In genomic region chr10:69813632-69814031, GRCh38 we compare ENCODE assay signal across 12 cellular contexts. TPM values are rescaled to one million over a fixed set of nuclear protein-coding genes. Genes with fewer than 3 reads are reported as not detected.
DNase-seq lines count a peak whose midpoint lies in the region; ATAC-seq and TF ChIP-seq lines count a peak whose summit lies in the region.
"Had no signal": no experiment of that assay in that cellular context is flagged by ENCODE, and none has a peak within 500 bp of the region (broad histone marks: within the 10 kb centered on the region; RNA-seq: fewer than 3 reads in every experiment).

No MANE protein-coding gene starts in this region.

- TF ChIP-seq CTCF in GM23338 (conservative IDR thresholded peaks at IDR 0.05; ENCODE audit: low read depth in 2 of 2) (0 out of 4 replicates have a peak, but pooled peaks of 1 of the 2 experiments have one; percentile 4), PC-3 (conservative IDR thresholded peaks at IDR 0.05; ENCODE audit: low read depth, low read length) (no peak), choroid plexus epithelial cell (conservative IDR thresholded peaks at IDR 0.05; ENCODE audit: low read depth, low read length) (peak; percentile 16), upper lobe of right lung (IDR thresholded peaks at IDR 0.05) (no peak)

- peaks cover 12% of the 10 kb centered on the region for H3K27me3 Mint-ChIP-seq in GM23338 (ENCODE audit: insufficient read depth, low read depth, poor library complexity)
- peaks cover 18% of the 10 kb centered on the region for H3K27me3 Mint-ChIP-seq in activated naive CD4-positive, alpha-beta T cell treated with anti-CD3 and anti-CD28 coated beads, Interleukin-2, amount 10 ng/mL, durations not matched to agents 7 days and 5 days

- CTCF ChIA-PET in PC-3 (lab: Charles Lee), result no interaction called here
- CTCF ChIA-PET in activated naive CD4-positive, alpha-beta T cell treated with anti-CD3 and anti-CD28 coated beads, Interleukin-2, amount 10 ng/mL, durations not matched to agents 7 days and 5 days (lab: Charles Lee), result no interaction called here

- H3K18ac ChIP-seq in neuronal stem cell (ENCODE audit: low read length), result peak overlapping the region; percentile 20

- H2AFZ ChIP-seq in GM23338 (no peak overlapping the region), PC-3 (ENCODE audit: low read length) (no peak overlapping the region), neuronal stem cell (ENCODE audit: low read length) (no peak overlapping the region)

- H3K4ac ChIP-seq in neuronal stem cell (ENCODE audit: low read length), result no peak overlapping the region

- no peaks in the 10 kb centered on the region for H3K36me3 Mint-ChIP-seq in GM23338 (ENCODE audit: low read depth)
- no peaks in the 10 kb centered on the region for H3K36me3 Mint-ChIP-seq in activated naive CD4-positive, alpha-beta T cell treated with anti-CD3 and anti-CD28 coated beads, Interleukin-2, amount 10 ng/mL, durations not matched to agents 7 days and 5 days
- H3K36me3 Mint-ChIP-seq: CD4-positive, CD25-positive, alpha-beta regulatory T cell had no signal

- no peak overlapping the region for H3K14ac ChIP-seq in neuronal stem cell (ENCODE audit: low read length)

- WGBS in neuronal stem cell (ENCODE audit: extremely low coverage in 2 of 2, insufficient read length in 2 of 2, insufficient replicate concordance in 1 of 2), 2 donors, result no CpG with 5 or more reads among the region's 4 CpGs

- H3F3A ChIP-seq in GM23338 (replicated peaks; ENCODE audit: low read depth) (no peaks in the 10 kb centered on the region), PC-3 (ENCODE audit: low read length, unreplicated experiment) (no peaks in the 10 kb centered on the region)

- H2BK120ac ChIP-seq in neuronal stem cell (ENCODE audit: low read depth, low read length), result no peak overlapping the region

- H3K27ac ChIP-seq in GM23338 (ENCODE audit: low read depth) (no peak overlapping the region), PC-3 (ENCODE audit: low read length) (no peak overlapping the region), neuronal stem cell (replicated peaks; ENCODE audit: low read length) (no peak overlapping the region), upper lobe of right lung (no peak overlapping the region)
- H3K27ac ChIP-seq: BLaER1 treated with 17β-estradiol and CSF1 and Interleukin-3, amounts not matched to agents 10 nM and 100 nM had no signal

- no peak overlapping the region for H3K4me2 ChIP-seq in GM23338
- no peak overlapping the region for H3K4me2 ChIP-seq in PC-3 (ENCODE audit: low read length)
- H3K4me2 ChIP-seq in neuronal stem cell (ENCODE audit: insufficient read depth, low read length, poor library complexity, severe bottlenecking), result no peak overlapping the region

- BruUV-seq in PC-3 (replicated peaks; lab: Mats Ljungman, UMichigan), result no TSS peak

- no peak overlapping the region for H3K23ac ChIP-seq in neuronal stem cell (ENCODE audit: low read depth, low read length, poor library complexity)

- POLR2A ChIA-PET in PC-3 (lab: Charles Lee; ENCODE audit: unreplicated experiment), result no interaction called here

- H3K79me1 ChIP-seq in neuronal stem cell (ENCODE audit: low read depth, low read length), result no peaks in the 10 kb centered on the region

- intact Hi-C loops in PC-3 (cut with micrococcal nuclease), result no loop called here
- intact Hi-C loops in upper lobe of right lung (cut with DNase I), result no loop called here

- H3K9ac ChIP-seq in PC-3 (ENCODE audit: low read length) (no peak overlapping the region), neuronal stem cell (ENCODE audit: low read depth, low read length, poor library complexity) (no peak overlapping the region)
- H3K9ac ChIP-seq: BLaER1 treated with 17β-estradiol and CSF1 and Interleukin-3, amounts not matched to agents 10 nM and 100 nM had no signal

- peaks cover 14% of the 10 kb centered on the region for H3K4me1 ChIP-seq in GM23338 (ENCODE audit: insufficient read depth)
- H3K4me1 ChIP-seq in PC-3 (ENCODE audit: insufficient read depth, low read length), result peaks cover 7% of the 10 kb centered on the region
- peaks cover 12 to 16% of the 10 kb centered on the region in 2 donors for H3K4me1 ChIP-seq in neuronal stem cell (ENCODE audit: control insufficient read depth in 2 of 2, insufficient read depth in 1 of 2, low read depth in 1 of 2, low read length in 2 of 2)
- peaks cover 3% of the 10 kb centered on the region for H3K4me1 ChIP-seq in upper lobe of right lung

- H4K8ac ChIP-seq in neuronal stem cell (ENCODE audit: low read depth, low read length), result no peak overlapping the region

- H4K91ac ChIP-seq in neuronal stem cell (ENCODE audit: low read depth, low read length, poor library complexity), result no peak overlapping the region

- no peaks in the 10 kb centered on the region for H3K36me3 ChIP-seq in GM23338 (ENCODE audit: insufficient read depth)
- H3K36me3 ChIP-seq in PC-3 (ENCODE audit: low read depth, low read length), result peaks cover 35% of the 10 kb centered on the region
- no peaks in the 10 kb centered on the region for H3K36me3 ChIP-seq in neuronal stem cell (replicated peaks in 1 of 2; ENCODE audit: control insufficient read depth in 2 of 2, insufficient read depth in 2 of 2, low read length in 2 of 2)
- no peaks in the 10 kb centered on the region for H3K36me3 ChIP-seq in upper lobe of right lung
- H3K36me3 ChIP-seq: BLaER1 treated with 17β-estradiol and CSF1 and Interleukin-3, amounts not matched to agents 10 nM and 100 nM had no signal

- H4K20me1 ChIP-seq in GM23338 (replicated peaks; ENCODE audit: insufficient read depth) (no peaks in the 10 kb centered on the region), PC-3 (ENCODE audit: low read length) (peaks cover 70% of the 10 kb centered on the region)

- no peaks in the 10 kb centered on the region for H3K79me2 ChIP-seq in GM23338 (replicated peaks; ENCODE audit: insufficient read depth)
- H3K79me2 ChIP-seq in PC-3 (ENCODE audit: low read length), result peaks cover 100% of the 10 kb centered on the region

- ATAC-seq in GM23338 (peak; percentile 62), PC-3 (0 out of 2 replicates have a peak, but pooled peaks have one; percentile 6), upper lobe of right lung (no peak)
- ATAC-seq: HepG2 had no signal

- no peak overlapping the region for H3K4me3 Mint-ChIP-seq in GM23338
- no peak overlapping the region for H3K4me3 Mint-ChIP-seq in activated naive CD4-positive, alpha-beta T cell treated with anti-CD3 and anti-CD28 coated beads, Interleukin-2, amount 10 ng/mL, durations not matched to agents 7 days and 5 days
- H3K4me3 Mint-ChIP-seq: CD4-positive, CD25-positive, alpha-beta regulatory T cell had no signal

- H2AK5ac ChIP-seq in neuronal stem cell (ENCODE audit: low read depth, low read length), result peak overlapping the region; percentile 24

- H3K27me3 ChIP-seq in GM23338 (ENCODE audit: insufficient read depth) (no peaks in the 10 kb centered on the region), PC-3 (ENCODE audit: low read length) (no peaks in the 10 kb centered on the region), neuronal stem cell (ENCODE audit: control insufficient read depth in 3 of 3, insufficient read depth in 3 of 3, low read depth in 1 of 3, low read length in 3 of 3) (no peaks in the 10 kb centered on the region), upper lobe of right lung (no peaks in the 10 kb centered on the region)
- H3K27me3 ChIP-seq: BLaER1 treated with 17β-estradiol and CSF1 and Interleukin-3, amounts not matched to agents 10 nM and 100 nM had no signal

- H3K4me1 Mint-ChIP-seq in GM23338, result peaks cover 43% of the 10 kb centered on the region
- H3K4me1 Mint-ChIP-seq in activated naive CD4-positive, alpha-beta T cell treated with anti-CD3 and anti-CD28 coated beads, Interleukin-2, amount 10 ng/mL, durations not matched to agents 7 days and 5 days, result peaks cover 18% of the 10 kb centered on the region

- H3K4me3 ChIP-seq in GM23338 (no peak overlapping the region), PC-3 (ENCODE audit: low read length) (no peak overlapping the region), choroid plexus epithelial cell (ENCODE audit: low read depth, low read length) (no peak overlapping the region), neuronal stem cell (ENCODE audit: low read length in 2 of 2) (no peak overlapping the region), upper lobe of right lung (no peak overlapping the region)
- H3K4me3 ChIP-seq: BLaER1 treated with 17β-estradiol and CSF1 and Interleukin-3, amounts not matched to agents 10 nM and 100 nM had no signal

- H3K9me3 ChIP-seq in PC-3 (ENCODE audit: low read length), result no peaks in the 10 kb centered on the region
- H3K9me3 ChIP-seq in neuronal stem cell (replicated peaks in 1 of 2; ENCODE audit: control insufficient read depth in 2 of 2, insufficient read depth in 1 of 2, low read depth in 1 of 2, low read length in 2 of 2), result no peaks in the 10 kb centered on the region
- no peaks in the 10 kb centered on the region for H3K9me3 ChIP-seq in upper lobe of right lung

- no peak for DNase-seq in GM23338 (ENCODE audit: low spot score)
- DNase-seq in PC-3, result no peak
- no peak for DNase-seq in choroid plexus epithelial cell (ENCODE audit: low read depth)
- DNase-seq in neuronal stem cell (ENCODE audit: low spot score), result no peak
- DNase-seq in upper lobe of right lung, result no peak
- no peak for DNase-seq in NCI-H2107 (lab: John Stamatoyannopoulos, UW)
- DNase-seq in activated naive CD4-positive, alpha-beta T cell treated with anti-CD3 and anti-CD28 coated beads, Interleukin-2, amount 10 ng/mL, durations not matched to agents 7 days and 5 days, result no peak
- DNase-seq: 8988T; CD4-positive, CD25-positive, alpha-beta regulatory T cell; GOT3 had no signal

- H3K9me2 ChIP-seq in GM23338 (ENCODE audit: insufficient read depth) (no peaks in the 10 kb centered on the region), PC-3 (replicated peaks; ENCODE audit: low read length) (no peaks in the 10 kb centered on the region)

- no peak overlapping the region for H3K27ac Mint-ChIP-seq in GM23338
- no peak overlapping the region for H3K27ac Mint-ChIP-seq in activated naive CD4-positive, alpha-beta T cell treated with anti-CD3 and anti-CD28 coated beads, Interleukin-2, amount 10 ng/mL, durations not matched to agents 7 days and 5 days
- H3K27ac Mint-ChIP-seq: CD4-positive, CD25-positive, alpha-beta regulatory T cell had no signal

- H2BK15ac ChIP-seq in neuronal stem cell (ENCODE audit: low read length), result no peak overlapping the region

- peaks cover 3% of the 10 kb centered on the region; the same call in 2 of the 3 replicates for H3K9me3 Mint-ChIP-seq in GM23338
- no peaks in the 10 kb centered on the region for H3K9me3 Mint-ChIP-seq in activated naive CD4-positive, alpha-beta T cell treated with anti-CD3 and anti-CD28 coated beads, Interleukin-2, amount 10 ng/mL, durations not matched to agents 7 days and 5 days

- H2BK12ac ChIP-seq in neuronal stem cell (ENCODE audit: low read length), result no peak overlapping the region

- H2BK5ac ChIP-seq in neuronal stem cell (ENCODE audit: low read length), result no peak overlapping the region

TF ChIP-seq in GM23338, 12 proteins besides CTCF, POLR2A, EP300 and RAD21:
- TF ChIP-seq ZNF331 (CRISPR knock-in tag; IDR thresholded peaks at IDR 0.05; ENCODE audit: low read depth), result no peak
TF ChIP-seq in GM23338: peak in this region for 0.

RNA-seq across cellular contexts. Expression of gene COL13A1, which starts 11.9 kb away (rescaled TPM):
- total RNA-seq in GM23338 (2014; rRNA removed; shearing (Covaris generic)), result 7.1 and 8.6 TPM in 2 replicates
- 5.1 and 5.2 TPM in 2 replicates for polyA plus RNA-seq in GM23338 (2016; fragmentation: Nextera tagmentation; extraction: Ambion mirVana)
- total RNA-seq in PC-3 (2014; rRNA removed), result 201 and 299 TPM in 2 replicates
- 4.7 TPM for polyA plus RNA-seq in neuronal stem cell (2013, experiment 1 of 2)
- polyA plus RNA-seq in neuronal stem cell (2013, experiment 2 of 2), result 5.0 TPM
- 13.5 TPM for total RNA-seq in upper lobe of right lung
- total RNA-seq: CD4-positive, CD25-positive, alpha-beta regulatory T cell; HepG2 had no signal
- polyA plus RNA-seq: CD4-positive, CD25-positive, alpha-beta regulatory T cell had no signal

Comparison
In these comparisons a context has a peak if more than half of its experiments do, and no peak if none do; other contexts are left out.
1. RNA of gene COL13A1, which starts 11.9 kb away (total RNA-seq): 201 to 299 TPM in PC-3; 13.5 TPM in upper lobe of right lung (single experiment) and 7.1 to 8.6 TPM in GM23338; every median in the first group is over 10 times any median in the second.